In the genomic region with DNA sequence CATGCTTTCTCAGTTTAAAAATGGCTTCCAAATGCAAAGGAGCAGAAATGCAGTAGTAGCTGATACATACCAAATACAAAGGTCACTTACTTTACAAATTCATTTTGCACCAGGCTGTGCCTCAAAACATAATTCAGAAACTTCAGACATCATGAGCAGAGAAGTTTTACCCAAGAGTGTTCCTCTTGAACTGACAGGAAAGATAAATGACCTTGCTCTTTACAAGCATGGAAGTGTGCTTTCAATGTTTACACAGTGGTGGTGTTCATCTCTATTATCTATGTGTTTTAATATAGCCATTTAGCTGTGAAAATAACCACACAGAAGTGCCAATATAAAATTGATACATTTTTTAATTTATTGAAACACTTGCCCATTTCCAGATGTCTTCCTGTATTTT, we compare ENCODE assay signal across 20 cellular contexts.
"Had no signal": no experiment of that assay in that cellular context is flagged by ENCODE, and none has a peak within 500 bp of the region (broad histone marks: within the 10 kb centered on the region; RNA-seq: fewer than 3 reads in every experiment).

No MANE protein-coding gene starts in this region.

- H3K27me3 ChIP-seq: ovary, spleen, tibial nerve, upper lobe of right lung, uterus had no signal

- DNase-seq: dorsolateral prefrontal cortex; effector CD4-positive, alpha-beta T cell; left ventricle myocardium superior; lower lobe of right lung; naive thymus-derived CD8-positive, alpha-beta T cell; nephron progenitor cell; occipital lobe; ovary; posterior cingulate gyrus; psoas muscle; right cardiac atrium; spleen; stimulated activated CD4-positive, alpha-beta T cell treated with anti-CD3 and anti-CD28 coated beads, Interleukin-15, amount 100 ng/mL, for 24 hours; stimulated activated CD4-positive, alpha-beta T cell treated with anti-CD3 and anti-CD28 coated beads, Interleukin-2, amount 100 ng/mL, for 48 hours; stimulated activated naive B cell treated with anti-CD40 and anti-IgM and Interleukin-4, amounts not matched to agents 10 μg/mL and 1 μg/mL and 100 μg/mL, for 72 hours; upper lobe of right lung; uterus had no signal

- H3K4me3 ChIP-seq: dorsolateral prefrontal cortex, lower lobe of right lung, ovary, psoas muscle, skin epidermis, spleen, thoracic aorta, tibial nerve, upper lobe of right lung, uterus had no signal

- H3K27ac ChIP-seq: dorsolateral prefrontal cortex, lower lobe of right lung, ovary, psoas muscle, skin epidermis, spleen, thoracic aorta, tibial nerve, upper lobe of right lung, uterus had no signal

- H3K4me1 ChIP-seq: lower lobe of right lung, psoas muscle, spleen, upper lobe of right lung, uterus had no signal

- H3K36me3 ChIP-seq: lower lobe of right lung, ovary, spleen, thoracic aorta, tibial nerve, upper lobe of right lung, uterus had no signal

- H3K9me3 ChIP-seq: lower lobe of right lung, ovary, psoas muscle, spleen, thoracic aorta, tibial nerve, upper lobe of right lung, uterus had no signal

- ATAC-seq: left ventricle myocardium superior; lower lobe of right lung; naive thymus-derived CD8-positive, alpha-beta T cell; psoas muscle; right cardiac atrium; stimulated activated naive B cell treated with anti-CD40 and anti-IgM and Interleukin-4, amounts not matched to agents 10 μg/mL and 1 μg/mL and 100 μg/mL, for 72 hours; upper lobe of right lung had no signal
